8 cellular contexts compared by ENCODE assay signal in the genomic region with DNA sequence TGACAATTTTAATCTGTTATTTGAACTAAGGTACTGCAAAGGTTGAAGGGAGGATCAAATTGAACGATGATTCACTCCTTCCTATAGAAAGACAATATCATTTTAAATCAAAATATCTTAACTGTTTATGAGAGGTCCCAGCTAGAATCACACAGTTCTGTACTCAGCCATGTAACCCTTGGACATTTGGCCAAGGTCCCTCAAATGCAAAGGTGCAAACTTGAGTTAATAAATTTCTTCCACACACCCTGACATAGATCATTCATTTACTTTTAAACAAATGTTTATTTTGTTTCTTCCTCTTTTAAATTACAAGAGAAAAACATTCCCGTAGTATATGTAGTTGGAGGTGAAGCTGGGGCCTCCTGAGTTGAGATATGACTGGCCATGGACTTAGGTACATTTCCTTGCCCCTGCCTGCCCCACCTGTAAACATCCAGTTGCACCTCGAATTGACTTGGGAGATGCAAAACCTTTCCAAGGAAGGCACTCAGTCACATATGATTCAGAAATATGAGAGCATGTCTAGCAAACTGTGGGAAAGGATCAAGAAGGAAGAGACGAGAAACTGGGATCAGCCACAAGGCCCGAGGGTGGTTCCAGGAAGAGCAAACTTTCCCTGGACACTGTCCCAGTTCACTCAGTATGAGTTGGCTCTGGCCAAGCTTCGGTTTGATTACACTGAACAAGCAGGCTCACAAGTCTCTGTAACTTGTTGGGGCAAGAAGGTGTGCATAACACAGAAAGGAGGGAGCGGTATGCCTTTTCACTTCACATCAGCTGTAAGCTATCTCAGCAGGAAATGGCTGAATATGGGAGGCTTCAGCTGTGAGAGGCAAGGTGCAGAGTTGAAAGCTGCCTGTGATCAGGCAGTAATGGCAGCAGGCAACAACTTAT. TPM values are rescaled to one million over a fixed set of nuclear protein-coding genes. Genes with fewer than 3 reads are reported as not detected.
DNase-seq lines count a peak whose midpoint lies in the region; ATAC-seq and TF ChIP-seq lines count a peak whose summit lies in the region.

No MANE protein-coding gene starts in this region.

- TF ChIP-seq POLR2A in lower leg skin (IDR thresholded peaks at IDR 0.05) (no peak), vagina (IDR thresholded peaks at IDR 0.05) (no peak)

- no peaks in the 10 kb centered on the region for H3K9me3 ChIP-seq in vagina

- WGBS in lower leg skin, 2 donors = 20% methylated on average over 7 of the region's 7 CpGs

- peaks cover 80% of the 10 kb centered on the region for H3K4me1 ChIP-seq in vagina

- no peaks in the 10 kb centered on the region for H3K27me3 ChIP-seq in vagina

- intact Hi-C loops in lower leg skin (cut with DNase I; ENCODE audit: low total_unique reads) (no loop called here), vagina (cut with DNase I) (loop anchor here (10.0 kb wide), 1 partner anchor 78 kb away; no protein-coding TSS in a partner anchor)

- TF ChIP-seq CTCF in lower leg skin (IDR thresholded peaks at IDR 0.05) (no peak), vagina (IDR thresholded peaks at IDR 0.05) (no peak)

- H3K4me3 ChIP-seq in lower leg skin (ENCODE audit: low read depth, poor library complexity, severe bottlenecking) (no peak overlapping the region), vagina (no peak overlapping the region)

- H3K36me3 ChIP-seq in vagina = peaks cover 0 to 26% of the 10 kb centered on the region in 2 donors

- DNase-seq in A172 (ENCODE audit: low spot score) (peak; percentile 56), H4 (ENCODE audit: low spot score) (peak; percentile 84), astrocyte of the hippocampus (ENCODE audit: low read depth, low spot score) (peak; percentile 83), lower leg skin (ENCODE audit: low spot score in 2 of 2) (peak; percentile 85 to 90), vagina (ENCODE audit: extremely low spot score in 2 of 2) (no peak), NCI-H774 (lab: John Stamatoyannopoulos, UW) (no peak), cortex of kidney (lab: John Stamatoyannopoulos, UW) (no peak)

- ATAC-seq in GM21447 (IDR thresholded peaks at IDR 0.05; ENCODE audit: unreplicated experiment) = no peak

- H3K27ac ChIP-seq in vagina = peak overlapping the region; percentile 75

RNA-seq across cellular contexts. Expression of a gene that starts 6.7 kb away (rescaled TPM):
- 0.46 and 0.79 TPM in 2 replicates for total RNA-seq in A172 (2014; rRNA removed; shearing (Covaris generic))
- total RNA-seq in H4 (2014; rRNA removed; shearing (Covaris generic)) = 3.6 and 9.5 TPM in 2 replicates
- total RNA-seq in lower leg skin (10 to 100 TPM; 57.5 to 75.2 (median 68.4) TPM), vagina (92.8 TPM)

Comparison
In these comparisons a context has a peak if more than half of its experiments do, and no peak if none do; other contexts are left out.
1. DNase-seq: peak in A172 (single experiment), H4 (single experiment), astrocyte of the hippocampus (single experiment) and lower leg skin (2 of 2); none in vagina (0 of 2), NCI-H774 (single experiment) and cortex of kidney (single experiment).